1 cellular context compared by ENCODE assay signal in genomic region chr3:71581981-71582611, GRCh38.
TF ChIP-seq lines count a peak whose summit lies in the region.

No MANE protein-coding gene starts in this region.

TF ChIP-seq in K562, 482 proteins besides CTCF, POLR2A, EP300 and RAD21 (continued from another document and continues in another):
- TF ChIP-seq ZHX1 (conservative IDR thresholded peaks at IDR 0.05; ENCODE audit: low read length) (no peak), ZNF398 (CRISPR knock-in tag; IDR thresholded peaks at IDR 0.05) (no peak), GABPA (tag; conservative IDR thresholded peaks at IDR 0.05; ENCODE audit: low read depth) (0 out of 2 replicates have a peak, but pooled peaks have one; percentile 15), MTA3 (IDR thresholded peaks at IDR 0.05; ENCODE audit: borderline replicate concordance) (0 out of 2 replicates have a peak, but pooled peaks have one; percentile 34), CCNT2 (IDR thresholded peaks at IDR 0.05; ENCODE audit: borderline replicate concordance, extremely low read depth, insufficient read length, low read depth, low read length) (peak; percentile 23), HDAC1 (IDR thresholded peaks at IDR 0.05) (0 out of 4 replicates have a peak, but pooled peaks of 1 of the 2 experiments have one; percentile 29), MYC (IDR thresholded peaks at IDR 0.05; ENCODE audit: low read depth, low read length) (no peak), MYC (CRISPR knock-in tag; IDR thresholded peaks at IDR 0.05; ENCODE audit: borderline replicate concordance, low read depth) (no peak), POLR2G (IDR thresholded peaks at IDR 0.05; ENCODE audit: low read depth, low read length) (peak; percentile 50; the same call in 1 of the 2 replicates), ZNF79 (CRISPR knock-in tag; IDR thresholded peaks at IDR 0.05; ENCODE audit: low read depth) (no peak), MAZ (CRISPR knock-in tag; conservative IDR thresholded peaks at IDR 0.05 in 1 of 2, IDR thresholded peaks at IDR 0.05 in 1 of 2) (peak in 1 of 2 experiments; percentile 49; a peak in 2 of 4 replicates), PML (IDR thresholded peaks at IDR 0.05; ENCODE audit: low read length) (no peak), TCF7L2 (IDR thresholded peaks at IDR 0.05; ENCODE audit: low read depth, low read length) (no peak), VEZF1 (CRISPR knock-in tag; IDR thresholded peaks at IDR 0.05) (peak; percentile 71), ZC3H11A (IDR thresholded peaks at IDR 0.05; ENCODE audit: low read depth, low read length) (no peak), SUPT5H (IDR thresholded peaks at IDR 0.05) (peak; percentile 42; the same call in 1 of the 2 replicates), RBM25 (IDR thresholded peaks at IDR 0.05; ENCODE audit: low read depth, low read length, severe bottlenecking) (no peak), ZNF57 (CRISPR knock-in tag; IDR thresholded peaks at IDR 0.05) (no peak), SAFB (IDR thresholded peaks at IDR 0.05; ENCODE audit: borderline replicate concordance, low read depth, low read length) (no peak), E2F6 (IDR thresholded peaks at IDR 0.05; ENCODE audit: borderline replicate concordance in 1 of 2, extremely low read depth in 1 of 2, insufficient read depth in 1 of 2, insufficient read length in 1 of 2, low read depth in 1 of 2, low read length in 1 of 2, poor library complexity in 1 of 2, severe bottlenecking in 1 of 2) (peak; percentile 46 to 59), SP1 (CRISPR knock-in tag; IDR thresholded peaks at IDR 0.05) (0 out of 2 replicates have a peak, but pooled peaks have one; percentile 16), EGR1 (conservative IDR thresholded peaks at IDR 0.05) (peak; percentile 74), ZFX (CRISPR knock-in tag; IDR thresholded peaks at IDR 0.05) (peak; percentile 77), ZBTB12 (CRISPR knock-in tag; IDR thresholded peaks at IDR 0.05) (no peak), GABPB1 (CRISPR knock-in tag; IDR thresholded peaks at IDR 0.05) (0 out of 2 replicates have a peak, but pooled peaks have one; percentile 28), TFAP4 (CRISPR knock-in tag; IDR thresholded peaks at IDR 0.05; ENCODE audit: borderline replicate concordance) (peak; percentile 64; the same call in 1 of the 2 replicates), ZNF263 (CRISPR knock-in tag; IDR thresholded peaks at IDR 0.05; ENCODE audit: borderline replicate concordance) (0 out of 2 replicates have a peak, but pooled peaks have one; percentile 6), YY1 (IDR thresholded peaks at IDR 0.05; ENCODE audit: borderline replicate concordance in 1 of 3, control insufficient read depth in 1 of 3, extremely low read depth in 1 of 3, insufficient read depth in 3 of 3, insufficient read length in 1 of 3, insufficient replicate concordance in 2 of 3, low read depth in 1 of 3, low read length in 2 of 3) (peak in 2 of 3 experiments; percentile 14 to 30), UBTF (IDR thresholded peaks at IDR 0.05; ENCODE audit: borderline replicate concordance in 1 of 2, low read depth in 2 of 2, low read length in 2 of 2) (peak in 1 of 2 experiments; percentile 72; a peak in 1 of 4 replicates), HMG20A (CRISPR knock-in tag; conservative IDR thresholded peaks at IDR 0.05) (no peak), TAF1 (IDR thresholded peaks at IDR 0.05; ENCODE audit: control insufficient read depth, extremely low read depth, insufficient read depth, low read length, severe bottlenecking) (peak; percentile 37)
